In genomic region chr17:21330436-21331160, GRCh38 we compare ENCODE assay signal across 23 cellular contexts. TPM values are rescaled to one million over a fixed set of nuclear protein-coding genes. Genes with fewer than 3 reads are reported as not detected.
A peak's percentile ranks its signal among the peaks of the same experiment; 100 is the strongest.
DNase-seq lines count a peak whose midpoint lies in the region; ATAC-seq and TF ChIP-seq lines count a peak whose summit lies in the region.
"Had no signal": no experiment of that assay in that cellular context is flagged by ENCODE, and none has a peak within 500 bp of the region (broad histone marks: within the 10 kb centered on the region; RNA-seq: fewer than 3 reads in every experiment).

No MANE protein-coding gene starts in this region.

- no peaks in the 10 kb centered on the region for H3K4me1 Mint-ChIP-seq in CD4-positive, alpha-beta memory T cell

- TF ChIP-seq POLR2A in suprapubic skin (IDR thresholded peaks at IDR 0.05) (no peak), esophagus muscularis mucosa (IDR thresholded peaks at IDR 0.05; ENCODE audit: low read depth) (no peak)

- no peak overlapping the region for H3K27ac Mint-ChIP-seq in CD4-positive, alpha-beta memory T cell
- H3K27ac Mint-ChIP-seq: CD4-positive, CD25-positive, alpha-beta regulatory T cell; IgD-negative memory B cell had no signal

- TF ChIP-seq EP300 in suprapubic skin (IDR thresholded peaks at IDR 0.05) (no peak), esophagus muscularis mucosa (IDR thresholded peaks at IDR 0.05) (no peak)

- H3K36me3 ChIP-seq in suprapubic skin (no peaks in the 10 kb centered on the region), esophagus muscularis mucosa (no peaks in the 10 kb centered on the region)
- H3K36me3 ChIP-seq in CD4-positive, alpha-beta memory T cell (ENCODE audit: insufficient read depth, low read length): no peaks in the 10 kb centered on the region
- H3K36me3 ChIP-seq: BE2C had no signal

- peaks cover 2 to 4% of the 10 kb centered on the region in 2 donors for H3K27me3 Mint-ChIP-seq in CD4-positive, alpha-beta memory T cell

- H3K36me3 Mint-ChIP-seq in CD4-positive, alpha-beta memory T cell: no peaks in the 10 kb centered on the region
- H3K36me3 Mint-ChIP-seq: IgD-negative memory B cell had no signal

- H3K4me1 ChIP-seq in right cardiac atrium (ENCODE audit: control insufficient read depth, insufficient read depth, low read length) (no peaks in the 10 kb centered on the region), suprapubic skin (no peaks in the 10 kb centered on the region), esophagus muscularis mucosa (no peaks in the 10 kb centered on the region)
- no peaks in the 10 kb centered on the region for H3K4me1 ChIP-seq in CD4-positive, alpha-beta memory T cell (ENCODE audit: insufficient read depth, low read length)
- H3K4me1 ChIP-seq: BE2C had no signal

- TF ChIP-seq CTCF in suprapubic skin (IDR thresholded peaks at IDR 0.05) (no peak), esophagus muscularis mucosa (IDR thresholded peaks at IDR 0.05) (no peak)

- DNase-seq in right cardiac atrium (peak in 1 of 3 donors; percentile 19), left cardiac atrium (no peak), mesenteric fat pad (ENCODE audit: low spot score) (peak; percentile 78), suprapubic skin (ENCODE audit: low spot score in 2 of 2) (peak; percentile 49 to 57), KG1 (lab: John Stamatoyannopoulos, UW) (no peak), esophagus muscularis mucosa (ENCODE audit: extremely low spot score) (no peak)
- DNase-seq in CD4-positive, alpha-beta memory T cell: no peak
- DNase-seq: BE2C; CD4-positive, CD25-positive, alpha-beta regulatory T cell; COR-L47; DMS 273 treated with DMSO at 0.1 percent for 48 hours; DMS79 treated with DMSO at 0.1 percent for 48 hours; Karpas-422; MV-4-11; NCI-H1694; NCI-H2081; NCI-H2171; NCI-H345; NCI-H524; NCI-H774; NK-92 treated with Interleukin-12 subunit alpha and Interleukin-12 subunit beta, amount 100 ng/mL, for 24 hours had no signal

- CTCF ChIA-PET in CD4-positive, alpha-beta memory T cell (lab: Charles Lee; ENCODE audit: partially characterized antibody): no interaction called here

- no peaks in the 10 kb centered on the region for H3K27me3 ChIP-seq in right cardiac atrium (ENCODE audit: control insufficient read depth, insufficient read depth)
- no peaks in the 10 kb centered on the region for H3K27me3 ChIP-seq in suprapubic skin
- no peaks in the 10 kb centered on the region for H3K27me3 ChIP-seq in CD4-positive, alpha-beta memory T cell (ENCODE audit: insufficient read depth, low read length)
- H3K27me3 ChIP-seq in esophagus muscularis mucosa: no peaks in the 10 kb centered on the region
- H3K27me3 ChIP-seq: BE2C had no signal

- 90% methylated on average over 9 of the region's 9 CpGs for WGBS in right cardiac atrium
- WGBS in suprapubic skin: 74% methylated on average over 9 of the region's 9 CpGs
- WGBS in esophagus muscularis mucosa: 73% methylated on average over 9 of the region's 9 CpGs

- peak; percentile 19 to 28 for ATAC-seq in right cardiac atrium
- no peak for ATAC-seq in left cardiac atrium

- POLR2A ChIA-PET in CD4-positive, alpha-beta memory T cell (lab: Charles Lee; ENCODE audit: partially characterized antibody): no interaction called here

- H3K4me3 Mint-ChIP-seq in CD4-positive, alpha-beta memory T cell: no peak overlapping the region
- H3K4me3 Mint-ChIP-seq: CD4-positive, CD25-positive, alpha-beta regulatory T cell; IgD-negative memory B cell had no signal

- no peak overlapping the region for H3K27ac ChIP-seq in right cardiac atrium (ENCODE audit: low read length)
- H3K27ac ChIP-seq in suprapubic skin: no peak overlapping the region
- no peak overlapping the region for H3K27ac ChIP-seq in CD4-positive, alpha-beta memory T cell (ENCODE audit: low read depth, low read length)
- no peak overlapping the region for H3K27ac ChIP-seq in esophagus muscularis mucosa (replicated peaks in 1 of 4)
- H3K27ac ChIP-seq: RWPE1 had no signal

- intact Hi-C loops in right cardiac atrium (cut with DNase I): no loop called here
- intact Hi-C loops in left cardiac atrium (cut with DNase I): no loop called here
- intact Hi-C loops in CD4-positive, alpha-beta memory T cell (cut with micrococcal nuclease): no loop called here
- intact Hi-C loops in esophagus muscularis mucosa (cut with DNase I): loop anchor here (10.0 kb wide), 1 partner anchor 124 kb away; no protein-coding TSS in a partner anchor

- peaks cover 0 to 14% (median 6%) of the 10 kb centered on the region in 8 donors for H3K9me3 Mint-ChIP-seq in CD4-positive, alpha-beta memory T cell

- H3K4me3 ChIP-seq in right cardiac atrium (ENCODE audit: low read length) (no peak overlapping the region), suprapubic skin (no peak overlapping the region), esophagus muscularis mucosa (no peak overlapping the region)
- no peak overlapping the region for H3K4me3 ChIP-seq in CD4-positive, alpha-beta memory T cell (ENCODE audit: low read length in 2 of 2)

- H3K9me3 ChIP-seq in right cardiac atrium (ENCODE audit: control insufficient read depth, low read length): no peaks in the 10 kb centered on the region
- H3K9me3 ChIP-seq in suprapubic skin: peaks cover 4% of the 10 kb centered on the region
- no peaks in the 10 kb centered on the region for H3K9me3 ChIP-seq in CD4-positive, alpha-beta memory T cell (ENCODE audit: control insufficient read depth in 1 of 2, low read length in 2 of 2)
- H3K9me3 ChIP-seq in esophagus muscularis mucosa: peaks cover 0 to 6% (median 0%) of the 10 kb centered on the region in 4 donors
- H3K9me3 ChIP-seq: BE2C had no signal

RNA-seq across cellular contexts. Expression of gene KCNJ12, which starts 45.6 kb away (rescaled TPM):
- total RNA-seq in right cardiac atrium: 10 to 100 TPM in 2 of 4 donors, 1 to 10 TPM in 2; 9.8 to 13.3 (median 10.8) TPM
- polyA plus RNA-seq in right cardiac atrium: 9.9 TPM
- 10 to 100 TPM; 12.0 to 16.5 TPM for total RNA-seq in left cardiac atrium
- total RNA-seq in mesenteric fat pad: 2.5 TPM
- 10 to 100 TPM in 1 of 4 donors, 1 to 10 TPM in 2, under 1 TPM in 1; 0.56 to 10.5 (median 5.6) TPM for total RNA-seq in suprapubic skin
- not detected for total RNA-seq in CD4-positive, alpha-beta memory T cell
- polyA plus RNA-seq in CD4-positive, alpha-beta memory T cell: not detected
- total RNA-seq in esophagus muscularis mucosa: 1 to 10 TPM in 3 of 4 donors, under 1 TPM in 1; 0.83 to 2.1 (median 1.5) TPM
- polyA plus RNA-seq: CD4-positive, CD25-positive, alpha-beta regulatory T cell; IgD-negative memory B cell had no signal

RNA-seq across cellular contexts. Expression of gene MAP2K3, which starts 46.1 kb away (rescaled TPM):
- total RNA-seq in right cardiac atrium (10 to 100 TPM; 29.6 to 61.2 (median 41.1) TPM), left cardiac atrium (10 to 100 TPM; 38.9 to 64.7 TPM), mesenteric fat pad (103 TPM), suprapubic skin (10 to 100 TPM; 54.5 to 97.4 (median 72.9) TPM), esophagus muscularis mucosa (10 to 100 TPM; 23.3 to 42.4 (median 30.5) TPM)
- polyA plus RNA-seq in right cardiac atrium: 36.8 TPM
- 10 to 100 TPM; 52.6 to 63.2 TPM for total RNA-seq in CD4-positive, alpha-beta memory T cell
- 10 to 100 TPM; 48.5 to 88.9 TPM for polyA plus RNA-seq in CD4-positive, alpha-beta memory T cell

Comparison
In these comparisons a context has a peak if more than half of its experiments do, and no peak if none do; other contexts are left out.
1. ATAC-seq: peak in right cardiac atrium (2 of 2); none in left cardiac atrium (0 of 2).
2. DNase-seq: peak in mesenteric fat pad (single experiment) and suprapubic skin (2 of 2); none in left cardiac atrium (single experiment), KG1 (single experiment), CD4-positive, alpha-beta memory T cell (0 of 5) and esophagus muscularis mucosa (single experiment).